In the genomic region with DNA sequence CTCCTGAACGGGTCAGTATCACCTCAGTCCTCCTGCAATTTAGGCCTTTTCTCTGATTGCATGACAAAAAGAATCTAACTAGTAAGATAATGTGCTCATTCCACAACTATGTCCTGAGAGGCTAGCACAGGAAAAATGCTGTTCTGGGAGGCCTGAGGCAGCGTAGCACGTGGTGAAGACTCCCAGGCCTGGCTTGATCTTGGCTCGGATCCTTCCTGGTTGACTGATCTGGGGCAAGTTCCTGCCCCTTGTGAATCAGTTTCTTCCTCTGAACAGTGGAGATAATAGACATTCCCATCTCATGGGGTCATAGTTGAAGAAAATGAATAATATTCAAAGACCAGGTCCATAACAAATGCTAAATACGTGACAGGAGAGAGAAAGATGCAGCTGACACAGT, we compare ENCODE assay signal across 11 cellular contexts. TPM values are rescaled to one million over a fixed set of nuclear protein-coding genes. Genes with fewer than 3 reads are reported as not detected.
DNase-seq lines count a peak whose midpoint lies in the region; TF ChIP-seq lines count a peak whose summit lies in the region.
"Had no signal": no experiment of that assay in that cellular context is flagged by ENCODE, and none has a peak within 500 bp of the region (broad histone marks: within the 10 kb centered on the region; RNA-seq: fewer than 3 reads in every experiment).

No MANE protein-coding gene starts in this region.

- H3K14ac ChIP-seq in trophoblast cell (ENCODE audit: low read length) = no peak overlapping the region

- H3K27me3 ChIP-seq in BLaER1 treated with 17β-estradiol and CSF1 and Interleukin-3, amounts not matched to agents 10 nM and 100 nM = no peaks in the 10 kb centered on the region
- H3K27me3 ChIP-seq in trophoblast cell (ENCODE audit: insufficient read depth, low read length) = no peaks in the 10 kb centered on the region
- H3K27me3 ChIP-seq: sigmoid colon had no signal

- H3K36me3 ChIP-seq in BLaER1 treated with 17β-estradiol and CSF1 and Interleukin-3, amounts not matched to agents 10 nM and 100 nM = no peaks in the 10 kb centered on the region
- peaks cover 0 to 3% of the 10 kb centered on the region in 2 experiments for H3K36me3 ChIP-seq in trophoblast cell (ENCODE audit: control insufficient read depth in 1 of 2, insufficient read depth in 2 of 2, low read length in 2 of 2)
- H3K36me3 ChIP-seq: sigmoid colon had no signal

- in situ Hi-C loops in SK-MEL-5 (cut with HindIII; ENCODE audit: low pct_unique_long_range_greater_than_20kb, low sequenced_read_pairs) = no loop called here

- H3K23ac ChIP-seq in trophoblast cell (ENCODE audit: low read length) = no peak overlapping the region

- peak overlapping the region; percentile 55 for H2BK5ac ChIP-seq in trophoblast cell (ENCODE audit: low read depth, low read length, poor library complexity)

- peak overlapping the region; percentile 11 to 80 (median 56); a peak in 21 of 22 replicates for H3K4me2 ChIP-seq in BLaER1 treated with 17β-estradiol and CSF1 and Interleukin-3, amounts not matched to agents 10 nM and 100 nM
- H3K4me2 ChIP-seq in trophoblast cell (ENCODE audit: low read length) = no peak overlapping the region

- WGBS in trophoblast cell (ENCODE audit: extremely low coverage, insufficient coverage, insufficient read length) = no CpG with 5 or more reads among the region's 5 CpGs

- H2AK5ac ChIP-seq in trophoblast cell (ENCODE audit: low read length) = no peak overlapping the region

- no peak overlapping the region for H2AFZ ChIP-seq in trophoblast cell (ENCODE audit: insufficient read depth, low read length, poor library complexity)

- DNase-seq in SK-MEL-5 (ENCODE audit: low read depth, low spot score) = peak; percentile 37
- DNase-seq in fibroblast of pulmonary artery (ENCODE audit: low read depth) = peak; percentile 90
- DNase-seq in trophoblast cell = peak; percentile 96 to 98
- DNase-seq in DMS79 treated with DMSO at 0.1 percent for 48 hours (lab: John Stamatoyannopoulos, UW) = no peak
- no peak for DNase-seq in NCI-H1417 treated with DMSO at 0.1 percent for 48 hours (lab: John Stamatoyannopoulos, UW)
- no peak for DNase-seq in activated naive CD4-positive, alpha-beta T cell treated with Interleukin-2 at 50 U/mL for 16 hours
- no peak for DNase-seq in DMS153 (lab: John Stamatoyannopoulos, UW)
- DNase-seq: activated gamma-delta T cell, hippocampal formation, sigmoid colon had no signal

- peaks cover 0 to 8% (median 0%) of the 10 kb centered on the region in 11 experiments; a peak in 4 of 22 replicates for H3K9me3 ChIP-seq in BLaER1 treated with 17β-estradiol and CSF1 and Interleukin-3, amounts not matched to agents 10 nM and 100 nM (replicated peaks in 1 of 11)
- no peaks in the 10 kb centered on the region for H3K9me3 ChIP-seq in trophoblast cell (ENCODE audit: insufficient read depth, low read depth, low read length)
- H3K9me3 ChIP-seq: sigmoid colon had no signal

- H3K4me3 ChIP-seq in BLaER1 treated with 17β-estradiol and CSF1 and Interleukin-3, amounts not matched to agents 10 nM and 100 nM = no peak overlapping the region
- H3K4me3 ChIP-seq in fibroblast of pulmonary artery (replicated peaks; ENCODE audit: low read depth, low read length) (no peak overlapping the region), trophoblast cell (ENCODE audit: low read depth, low read length) (no peak overlapping the region)
- H3K4me3 ChIP-seq: sigmoid colon had no signal

- peak overlapping the region in 2 of 11 experiments; percentile 0 to 10; a peak in 1 of 22 replicates for H3K27ac ChIP-seq in BLaER1 treated with 17β-estradiol and CSF1 and Interleukin-3, amounts not matched to agents 10 nM and 100 nM
- peak overlapping the region; percentile 75 for H3K27ac ChIP-seq in trophoblast cell (ENCODE audit: low read depth, low read length)

- H3K9ac ChIP-seq in BLaER1 treated with 17β-estradiol and CSF1 and Interleukin-3, amounts not matched to agents 10 nM and 100 nM = no peak overlapping the region
- H3K9ac ChIP-seq in trophoblast cell (ENCODE audit: low read length) = no peak overlapping the region

- peak overlapping the region; percentile 21 for H2BK120ac ChIP-seq in trophoblast cell (ENCODE audit: insufficient read depth, low read length, poor library complexity)

- TF ChIP-seq CTCF in fibroblast of pulmonary artery (IDR thresholded peaks at IDR 0.05; ENCODE audit: low read length, missing control alignments) = no peak

- peak overlapping the region; percentile 77 for H4K91ac ChIP-seq in trophoblast cell (ENCODE audit: low read depth, low read length)

- H3K4me1 ChIP-seq in BLaER1 treated with 17β-estradiol and CSF1 and Interleukin-3, amounts not matched to agents 10 nM and 100 nM = peaks cover 13 to 65% (median 49%) of the 10 kb centered on the region in 10 experiments
- H3K4me1 ChIP-seq in trophoblast cell (ENCODE audit: control insufficient read depth in 1 of 2, insufficient read depth in 2 of 2, low read length in 2 of 2) = peaks cover 17 to 20% of the 10 kb centered on the region in 2 experiments

- no peak overlapping the region for H4K8ac ChIP-seq in trophoblast cell (ENCODE audit: low read depth, low read length)

- no peak overlapping the region for H3K4ac ChIP-seq in trophoblast cell (ENCODE audit: low read depth, low read length)

- H4K20me1 ChIP-seq in BLaER1 treated with 17β-estradiol and CSF1 and Interleukin-3, amounts not matched to agents 10 nM and 100 nM = no peaks in the 10 kb centered on the region

- H3K79me2 ChIP-seq in trophoblast cell (ENCODE audit: control insufficient read depth, insufficient read depth, low read length, poor library complexity) = no peaks in the 10 kb centered on the region

- H4K12ac ChIP-seq in trophoblast cell (ENCODE audit: low read depth, low read length) = no peak overlapping the region

- H3K18ac ChIP-seq in trophoblast cell (ENCODE audit: low read length) = no peak overlapping the region

- peaks cover 11% of the 10 kb centered on the region for H3K79me1 ChIP-seq in trophoblast cell (ENCODE audit: low read length)

- H2BK12ac ChIP-seq in trophoblast cell (ENCODE audit: low read length) = no peak overlapping the region

RNA-seq across cellular contexts. Expression of a gene that starts 12.3 kb away (rescaled TPM):
- total RNA-seq in SK-MEL-5 (2014; rRNA removed; shearing (Covaris generic)) = not detected in 2 replicates
- polyA plus RNA-seq in SK-MEL-5 (2015; cell fraction: cytosol; rRNA removed) = 0.03 TPM in 1 of 2 replicates, not detected in the other
- 0.94 TPM in 1 of 2 replicates, not detected in the other for polyA plus RNA-seq in SK-MEL-5 (2015; cell fraction: nucleus; rRNA removed)
- polyA plus RNA-seq in trophoblast cell (2013) = 2.7 TPM in 2 replicates

Comparison
In these comparisons a context has a peak if more than half of its experiments do, and no peak if none do; other contexts are left out.
1. DNase-seq: peak in SK-MEL-5 (single experiment), fibroblast of pulmonary artery (single experiment) and trophoblast cell (2 of 2); none in DMS79 treated with DMSO at 0.1 percent for 48 hours (single experiment), NCI-H1417 treated with DMSO at 0.1 percent for 48 hours (single experiment), activated naive CD4-positive, alpha-beta T cell treated with Interleukin-2 at 50 U/mL for 16 hours (single experiment) and DMS153 (single experiment).